In genomic region chr11:74008373-74009229, GRCh38 we compare ENCODE assay signal across 11 cellular contexts. TPM values are rescaled to one million over a fixed set of nuclear protein-coding genes. Genes with fewer than 3 reads are reported as not detected.
DNase-seq lines count a peak whose midpoint lies in the region; ATAC-seq and TF ChIP-seq lines count a peak whose summit lies in the region.
"Had no signal": no experiment of that assay in that cellular context is flagged by ENCODE, and none has a peak within 500 bp of the region (broad histone marks: within the 10 kb centered on the region; RNA-seq: fewer than 3 reads in every experiment).

A gene with protein sequence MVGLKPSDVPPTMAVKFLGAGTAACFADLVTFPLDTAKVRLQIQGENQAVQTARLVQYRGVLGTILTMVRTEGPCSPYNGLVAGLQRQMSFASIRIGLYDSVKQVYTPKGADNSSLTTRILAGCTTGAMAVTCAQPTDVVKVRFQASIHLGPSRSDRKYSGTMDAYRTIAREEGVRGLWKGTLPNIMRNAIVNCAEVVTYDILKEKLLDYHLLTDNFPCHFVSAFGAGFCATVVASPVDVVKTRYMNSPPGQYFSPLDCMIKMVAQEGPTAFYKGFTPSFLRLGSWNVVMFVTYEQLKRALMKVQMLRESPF (minus strand): TSS chr11:74009085. CDS start chr11:74007042, 2,043 bp downstream.

- CTCF ChIA-PET in CD4-positive, alpha-beta T cell (lab: Charles Lee): interaction anchor here (2.0 kb wide), 1 partner anchor 28 kb away, joined by 5 read pairs; no protein-coding TSS in a partner anchor

- peaks cover 9% of the 10 kb centered on the region for H3K36me3 Mint-ChIP-seq in CD4-positive, alpha-beta T cell (ENCODE audit: low read depth)
- peaks cover 20% of the 10 kb centered on the region for H3K36me3 Mint-ChIP-seq in activated naive CD8-positive, alpha-beta T cell treated with anti-CD3 and anti-CD28 coated beads, Interleukin-2, amount 10 ng/mL, durations not matched to agents 7 days and 5 days
- peaks cover 13% of the 10 kb centered on the region for H3K36me3 Mint-ChIP-seq in mesothelial cell of epicardium

- peak within 1 kb of the TSS; percentile 13 for H3K4me3 Mint-ChIP-seq in CD4-positive, alpha-beta T cell
- H3K4me3 Mint-ChIP-seq in activated naive CD8-positive, alpha-beta T cell treated with anti-CD3 and anti-CD28 coated beads, Interleukin-2, amount 10 ng/mL, durations not matched to agents 7 days and 5 days: peak within 1 kb of the TSS; percentile 34
- no peak within 1 kb of the TSS for H3K4me3 Mint-ChIP-seq in mesothelial cell of epicardium

- H3K9me3 ChIP-seq in CD4-positive, alpha-beta T cell (ENCODE audit: control insufficient read depth, low read length): no peaks in the 10 kb centered on the region
- H3K9me3 ChIP-seq: esophagus squamous epithelium, HAP-1 had no signal

- H3K27me3 ChIP-seq in CD4-positive, alpha-beta T cell (ENCODE audit: control insufficient read depth, insufficient read depth, low read length): no peaks in the 10 kb centered on the region
- H3K27me3 ChIP-seq: esophagus squamous epithelium had no signal

- intact Hi-C loops in CD4-positive, alpha-beta T cell (cut with DNase I, micrococcal nuclease): no loop called here

- peak within 1 kb of the TSS; percentile 92 for H3K27ac Mint-ChIP-seq in CD4-positive, alpha-beta T cell
- peak within 1 kb of the TSS; percentile 82 for H3K27ac Mint-ChIP-seq in activated naive CD8-positive, alpha-beta T cell treated with anti-CD3 and anti-CD28 coated beads, Interleukin-2, amount 10 ng/mL, durations not matched to agents 7 days and 5 days
- H3K27ac Mint-ChIP-seq in mesothelial cell of epicardium: peak within 1 kb of the TSS; percentile 35

- POLR2A ChIA-PET in CD4-positive, alpha-beta T cell (lab: Charles Lee): interaction anchor here (0.6 to 2.2 kb wide), 7 partner anchors 10 to 46 kb away, joined by 3 to 11 read pairs (median 9); no protein-coding TSS in a partner anchor
- POLR2A ChIA-PET in activated naive CD8-positive, alpha-beta T cell treated with anti-CD3 and anti-CD28 coated beads, Interleukin-2, amount 10 ng/mL, durations not matched to agents 7 days and 5 days (lab: Charles Lee): interaction anchor here (1.7 to 3.0 kb wide), 6 partner anchors 11 to 30 kb away, joined by 4 to 22 read pairs (median 8); partner anchors contain the start of gene UCP2

- H3K9me3 Mint-ChIP-seq in CD4-positive, alpha-beta T cell: no peaks in the 10 kb centered on the region
- no peaks in the 10 kb centered on the region for H3K9me3 Mint-ChIP-seq in activated naive CD8-positive, alpha-beta T cell treated with anti-CD3 and anti-CD28 coated beads, Interleukin-2, amount 10 ng/mL, durations not matched to agents 7 days and 5 days
- H3K9me3 Mint-ChIP-seq in mesothelial cell of epicardium: no peaks in the 10 kb centered on the region

- no peak within 1 kb of the TSS for H3K4me3 ChIP-seq in Jurkat, Clone E6-1 (ENCODE audit: low read length)
- H3K4me3 ChIP-seq: esophagus squamous epithelium, HAP-1 had no signal

- ATAC-seq in CD4-positive, alpha-beta T cell (ENCODE audit: poor library complexity): no peak
- no peak for ATAC-seq in activated naive CD8-positive, alpha-beta T cell treated with anti-CD3 and anti-CD28 coated beads, Interleukin-2, amount 10 ng/mL, durations not matched to agents 7 days and 5 days (ENCODE audit: low read depth)
- ATAC-seq in HG03457 (IDR thresholded peaks at IDR 0.05; ENCODE audit: unreplicated experiment): no peak
- ATAC-seq in GM21717 (IDR thresholded peaks at IDR 0.05; ENCODE audit: unreplicated experiment): no peak

- peaks cover 92% of the 10 kb centered on the region for H3K4me1 Mint-ChIP-seq in CD4-positive, alpha-beta T cell (ENCODE audit: low read depth)
- peaks cover 58% of the 10 kb centered on the region for H3K4me1 Mint-ChIP-seq in activated naive CD8-positive, alpha-beta T cell treated with anti-CD3 and anti-CD28 coated beads, Interleukin-2, amount 10 ng/mL, durations not matched to agents 7 days and 5 days
- H3K4me1 Mint-ChIP-seq in mesothelial cell of epicardium: peaks cover 22% of the 10 kb centered on the region

- TF ChIP-seq CTCF in CD4-positive, alpha-beta T cell (IDR thresholded peaks at IDR 0.05): no peak
- no peak for TF ChIP-seq CTCF in mesothelial cell of epicardium (IDR thresholded peaks at IDR 0.05; ENCODE audit: unreplicated experiment)

- H3K27ac ChIP-seq in CD4-positive, alpha-beta T cell (ENCODE audit: low read depth, low read length): no peak within 1 kb of the TSS
- H3K27ac ChIP-seq: esophagus squamous epithelium had no signal

- DNase-seq in CD4-positive, alpha-beta T cell: no peak
- DNase-seq in Jurkat, Clone E6-1 (ENCODE audit: low read depth, low spot score): peak; percentile 59
- no peak for DNase-seq in activated naive CD8-positive, alpha-beta T cell treated with anti-CD3 and anti-CD28 coated beads, Interleukin-2, amount 10 ng/mL, durations not matched to agents 7 days and 5 days
- DNase-seq in mesothelial cell of epicardium (ENCODE audit: low spot score in 2 of 2, unreplicated experiment in 2 of 2): no peak
- no peak for DNase-seq in stimulated activated CD4-positive, alpha-beta T cell treated with anti-CD3 and anti-CD28 coated beads, Interleukin-1b, Interleukin-23, amount 100 ng/mL, for 48 hours
- no peak for DNase-seq in GF-D8 (lab: John Stamatoyannopoulos, UW)
- DNase-seq: esophagus squamous epithelium, OCI-M1 had no signal

- no peaks in the 10 kb centered on the region for H3K27me3 Mint-ChIP-seq in CD4-positive, alpha-beta T cell
- no peaks in the 10 kb centered on the region for H3K27me3 Mint-ChIP-seq in activated naive CD8-positive, alpha-beta T cell treated with anti-CD3 and anti-CD28 coated beads, Interleukin-2, amount 10 ng/mL, durations not matched to agents 7 days and 5 days
- no peaks in the 10 kb centered on the region for H3K27me3 Mint-ChIP-seq in mesothelial cell of epicardium (ENCODE audit: low read depth)

RNA-seq across cellular contexts. Expression of the gene that starts here (rescaled TPM):
- total RNA-seq in CD4-positive, alpha-beta T cell: 1 to 10 TPM; 3.0 to 3.7 TPM
- polyA plus RNA-seq in Jurkat, Clone E6-1 (2012; ENCODE audit: insufficient read depth, insufficient read length): 0.77 TPM
- 1 to 10 TPM; 4.0 to 4.1 TPM for total RNA-seq in activated naive CD8-positive, alpha-beta T cell treated with anti-CD3 and anti-CD28 coated beads, Interleukin-2, amount 10 ng/mL, durations not matched to agents 7 days and 5 days
- 4.1 to 5.8 TPM (median 4.5 TPM) in 3 replicates for total RNA-seq in mesothelial cell of epicardium

Comparison
In these comparisons a context has a peak if more than half of its experiments do, and no peak if none do; other contexts are left out.
1. H3K27ac Mint-ChIP-seq: peak in every context shown above with its lines; median percentile 92 in CD4-positive, alpha-beta T cell; 82 in activated naive CD8-positive, alpha-beta T cell treated with anti-CD3 and anti-CD28 coated beads, Interleukin-2, amount 10 ng/mL, durations not matched to agents 7 days and 5 days; 35 in mesothelial cell of epicardium.